Comparison of ENCODE assay signal across 1 cellular context in the genomic region with DNA sequence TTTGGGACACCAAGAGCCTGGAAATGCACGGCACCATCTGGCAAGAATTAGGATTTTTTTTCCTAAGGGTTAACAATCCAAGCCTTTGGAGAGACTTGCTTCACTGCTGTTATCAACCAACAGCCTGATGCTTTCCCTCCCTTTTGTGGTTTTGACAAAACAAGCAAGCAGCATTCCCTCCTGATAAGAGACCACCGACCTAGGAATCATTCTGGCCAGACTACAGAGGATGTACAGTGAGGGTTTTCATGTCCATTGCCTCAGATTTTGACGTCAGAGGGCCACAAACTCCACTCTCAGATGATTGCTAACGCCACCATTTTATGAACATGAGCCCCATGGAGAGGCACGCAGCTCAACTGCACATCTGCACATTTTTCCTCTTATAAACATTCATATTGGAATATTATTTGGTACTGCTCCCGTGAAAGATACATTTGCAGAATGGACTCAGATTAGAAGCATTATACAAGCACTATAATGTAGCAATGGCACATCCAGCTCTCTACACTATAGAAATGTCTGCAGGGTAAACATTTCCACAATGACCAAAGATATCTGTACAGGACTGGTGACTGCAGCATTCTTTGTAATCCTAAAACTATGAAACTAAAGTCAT.
TF ChIP-seq lines count a peak whose summit lies in the region.
"Not testable (repeated sequence)": the region's sequence is repeated elsewhere in the genome, so short reads cannot be mapped to it uniquely, and the experiment has no call there.

No MANE protein-coding gene starts in this region.

TF ChIP-seq in K562, 482 proteins besides CTCF, POLR2A, EP300 and RAD21 (continued from another document):
- not testable (repeated sequence) for TF ChIP-seq NR2C1 (IDR thresholded peaks at IDR 0.05); MYC (CRISPR knock-in tag; IDR thresholded peaks at IDR 0.05; ENCODE audit: borderline replicate concordance, low read depth); ATF1 (CRISPR knock-in tag; IDR thresholded peaks at IDR 0.05); NR4A1 (CRISPR knock-in tag; IDR thresholded peaks at IDR 0.05); TOE1 (CRISPR knock-in tag; IDR thresholded peaks at IDR 0.05; ENCODE audit: borderline replicate concordance, low read depth)
- TF ChIP-seq NR2C1 (tag; IDR thresholded peaks at IDR 0.05), result peak; percentile 71; the same call in 1 of the 2 replicates
- peak; percentile 90 for TF ChIP-seq MTA3 (IDR thresholded peaks at IDR 0.05; ENCODE audit: borderline replicate concordance)
- TF ChIP-seq TRIM24 (IDR thresholded peaks at IDR 0.05), result peak; percentile 99
- peak; percentile 55 for TF ChIP-seq MYC (IDR thresholded peaks at IDR 0.05; ENCODE audit: low read depth, low read length)
- peak; percentile 78; the same call in 1 of the 2 replicates for TF ChIP-seq JUND (IDR thresholded peaks at IDR 0.05; ENCODE audit: borderline replicate concordance, low read depth, low read length)
- TF ChIP-seq JUND (tag; IDR thresholded peaks at IDR 0.05; ENCODE audit: borderline replicate concordance, low read depth, low read length), result peak; percentile 54; the same call in 1 of the 3 replicates
- TF ChIP-seq L3MBTL2 (IDR thresholded peaks at IDR 0.05), result peak; percentile 92
- TF ChIP-seq CEBPB (tag; IDR thresholded peaks at IDR 0.05), result peak; percentile 90
- peak; percentile 64; the same call in 1 of the 2 replicates for TF ChIP-seq ZKSCAN8 (CRISPR knock-in tag; IDR thresholded peaks at IDR 0.05)
- TF ChIP-seq MLLT1 (IDR thresholded peaks at IDR 0.05), result peak in 1 of 2 experiments; percentile 99; a peak in 2 of 4 replicates
- peak; percentile 90 for TF ChIP-seq PML (IDR thresholded peaks at IDR 0.05; ENCODE audit: low read length)
- TF ChIP-seq HMG20A (CRISPR knock-in tag; conservative IDR thresholded peaks at IDR 0.05), result peak; percentile 76; the same call in 1 of the 2 replicates
- TF ChIP-seq NFIC (IDR thresholded peaks at IDR 0.05), result peak; percentile 86
- TF ChIP-seq, protein P1, sequence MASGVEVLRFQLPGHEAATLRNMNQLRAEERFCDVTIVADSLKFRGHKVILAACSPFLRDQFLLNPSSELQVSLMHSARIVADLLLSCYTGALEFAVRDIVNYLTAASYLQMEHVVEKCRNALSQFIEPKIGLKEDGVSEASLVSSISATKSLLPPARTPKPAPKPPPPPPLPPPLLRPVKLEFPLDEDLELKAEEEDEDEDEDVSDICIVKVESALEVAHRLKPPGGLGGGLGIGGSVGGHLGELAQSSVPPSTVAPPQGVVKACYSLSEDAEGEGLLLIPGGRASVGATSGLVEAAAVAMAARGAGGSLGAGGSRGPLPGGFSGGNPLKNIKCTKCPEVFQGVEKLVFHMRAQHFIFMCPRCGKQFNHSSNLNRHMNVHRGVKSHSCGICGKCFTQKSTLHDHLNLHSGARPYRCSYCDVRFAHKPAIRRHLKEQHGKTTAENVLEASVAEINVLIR (CRISPR knock-in tag; IDR thresholded peaks at IDR 0.05), result peak; percentile 76
- peak; percentile 94 for TF ChIP-seq PHB2 (IDR thresholded peaks at IDR 0.05; ENCODE audit: low read depth)
- peak; percentile 77; the same call in 1 of the 2 replicates for TF ChIP-seq NFATC3 (IDR thresholded peaks at IDR 0.05)
- peak; percentile 86 for TF ChIP-seq PYGO2 (tag; IDR thresholded peaks at IDR 0.05)
- peak; percentile 97 to 98 for TF ChIP-seq TEAD1 (CRISPR knock-in tag; IDR thresholded peaks at IDR 0.05)
- TF ChIP-seq TAL1 (IDR thresholded peaks at IDR 0.05), result peak; percentile 98
- 0 out of 2 replicates have a peak, but pooled peaks have one; percentile 7 for TF ChIP-seq ZNF324 (CRISPR knock-in tag; IDR thresholded peaks at IDR 0.05)
- TF ChIP-seq ZFP36 (IDR thresholded peaks at IDR 0.05; ENCODE audit: low read depth, low read length, partially characterized antibody), result peak; percentile 6
- peak; percentile 90; the same call in 1 of the 2 replicates for TF ChIP-seq RNF2 (IDR thresholded peaks at IDR 0.05)
- TF ChIP-seq SMARCC2 (IDR thresholded peaks at IDR 0.05; ENCODE audit: low read depth), result peak; percentile 97
- peak; percentile 63 for TF ChIP-seq E2F8 (IDR thresholded peaks at IDR 0.05; ENCODE audit: low read depth, partially characterized antibody)
- peak; percentile 6; the same call in 1 of the 2 replicates for TF ChIP-seq KLF6 (CRISPR knock-in tag; IDR thresholded peaks at IDR 0.05; ENCODE audit: borderline replicate concordance)
- TF ChIP-seq, protein P2, sequence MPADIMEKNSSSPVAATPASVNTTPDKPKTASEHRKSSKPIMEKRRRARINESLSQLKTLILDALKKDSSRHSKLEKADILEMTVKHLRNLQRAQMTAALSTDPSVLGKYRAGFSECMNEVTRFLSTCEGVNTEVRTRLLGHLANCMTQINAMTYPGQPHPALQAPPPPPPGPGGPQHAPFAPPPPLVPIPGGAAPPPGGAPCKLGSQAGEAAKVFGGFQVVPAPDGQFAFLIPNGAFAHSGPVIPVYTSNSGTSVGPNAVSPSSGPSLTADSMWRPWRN (IDR thresholded peaks at IDR 0.05; ENCODE audit: low read depth), result peak; percentile 96
- TF ChIP-seq MTA2 (IDR thresholded peaks at IDR 0.05; ENCODE audit: low read depth), result peak; percentile 98
- TF ChIP-seq ATF1 (tag; IDR thresholded peaks at IDR 0.05), result peak; percentile 94
- peak; percentile 89; the same call in 1 of the 2 replicates for TF ChIP-seq DMBX1 (CRISPR knock-in tag; IDR thresholded peaks at IDR 0.05; ENCODE audit: borderline replicate concordance)
- TF ChIP-seq, protein P3, sequence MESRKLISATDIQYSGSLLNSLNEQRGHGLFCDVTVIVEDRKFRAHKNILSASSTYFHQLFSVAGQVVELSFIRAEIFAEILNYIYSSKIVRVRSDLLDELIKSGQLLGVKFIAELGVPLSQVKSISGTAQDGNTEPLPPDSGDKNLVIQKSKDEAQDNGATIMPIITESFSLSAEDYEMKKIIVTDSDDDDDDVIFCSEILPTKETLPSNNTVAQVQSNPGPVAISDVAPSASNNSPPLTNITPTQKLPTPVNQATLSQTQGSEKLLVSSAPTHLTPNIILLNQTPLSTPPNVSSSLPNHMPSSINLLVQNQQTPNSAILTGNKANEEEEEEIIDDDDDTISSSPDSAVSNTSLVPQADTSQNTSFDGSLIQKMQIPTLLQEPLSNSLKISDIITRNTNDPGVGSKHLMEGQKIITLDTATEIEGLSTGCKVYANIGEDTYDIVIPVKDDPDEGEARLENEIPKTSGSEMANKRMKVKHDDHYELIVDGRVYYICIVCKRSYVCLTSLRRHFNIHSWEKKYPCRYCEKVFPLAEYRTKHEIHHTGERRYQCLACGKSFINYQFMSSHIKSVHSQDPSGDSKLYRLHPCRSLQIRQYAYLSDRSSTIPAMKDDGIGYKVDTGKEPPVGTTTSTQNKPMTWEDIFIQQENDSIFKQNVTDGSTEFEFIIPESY (CRISPR knock-in tag; IDR thresholded peaks at IDR 0.05), result peak; percentile 66; the same call in 1 of the 2 replicates
- TF ChIP-seq ZBTB11 (CRISPR knock-in tag; IDR thresholded peaks at IDR 0.05), result peak in 1 of 3 experiments; percentile 64; a peak in 2 of 6 replicates
- peak; percentile 98 for TF ChIP-seq CBFB (CRISPR knock-in tag; IDR thresholded peaks at IDR 0.05)
- peak; percentile 99 for TF ChIP-seq ARID1B (IDR thresholded peaks at IDR 0.05)
- peak; percentile 88 for TF ChIP-seq HEY1 (CRISPR knock-in tag; IDR thresholded peaks at IDR 0.05; ENCODE audit: borderline replicate concordance)
- peak; percentile 97 for TF ChIP-seq CEBPG (CRISPR knock-in tag; IDR thresholded peaks at IDR 0.05)
- TF ChIP-seq CEBPG (tag; conservative IDR thresholded peaks at IDR 0.05 in 1 of 2, IDR thresholded peaks at IDR 0.05 in 1 of 2), result peak; percentile 50 to 88; a peak in 3 of 4 replicates
- peak in 1 of 2 experiments; percentile 16; a peak in 2 of 4 replicates for TF ChIP-seq FOXA3 (CRISPR knock-in tag; conservative IDR thresholded peaks at IDR 0.05 in 1 of 2, IDR thresholded peaks at IDR 0.05 in 1 of 2)
- TF ChIP-seq NFRKB (IDR thresholded peaks at IDR 0.05; ENCODE audit: low read depth), result 0 out of 2 replicates have a peak, but pooled peaks have one; percentile 76
- TF ChIP-seq FOXK2 (conservative IDR thresholded peaks at IDR 0.05 in 1 of 2, IDR thresholded peaks at IDR 0.05 in 1 of 2; ENCODE audit: low read depth in 2 of 2), result peak; percentile 57 to 65; a peak in 3 of 4 replicates
- TF ChIP-seq NR4A1 (tag; IDR thresholded peaks at IDR 0.05), result peak; percentile 80; the same call in 1 of the 2 replicates
- TF ChIP-seq ESRRA (IDR thresholded peaks at IDR 0.05; ENCODE audit: borderline replicate concordance, low read depth), result peak; percentile 98
- TF ChIP-seq CBFA2T2 (conservative IDR thresholded peaks at IDR 0.05), result peak; percentile 97
- peak; percentile 24; the same call in 1 of the 2 replicates for TF ChIP-seq ZNF197 (CRISPR knock-in tag; IDR thresholded peaks at IDR 0.05; ENCODE audit: low read depth)
- TF ChIP-seq TOE1 (IDR thresholded peaks at IDR 0.05; ENCODE audit: borderline replicate concordance), result peak; percentile 56; the same call in 1 of the 2 replicates
- 0 out of 2 replicates have a peak, but pooled peaks have one; percentile 29 for TF ChIP-seq MXI1 (IDR thresholded peaks at IDR 0.05; ENCODE audit: low read depth, low read length)
- TF ChIP-seq SOX6 (IDR thresholded peaks at IDR 0.05), result peak; percentile 98
- peak; percentile 70; the same call in 1 of the 2 replicates for TF ChIP-seq ADNP (tag; IDR thresholded peaks at IDR 0.05)
- peak; percentile 6 for TF ChIP-seq MEIS2 (IDR thresholded peaks at IDR 0.05; ENCODE audit: partially characterized antibody)
- TF ChIP-seq ZNF589 (CRISPR knock-in tag; IDR thresholded peaks at IDR 0.05; ENCODE audit: low read depth), result peak; percentile 97
- TF ChIP-seq POLR2H (tag; IDR thresholded peaks at IDR 0.05; ENCODE audit: low read depth), result peak; percentile 75
- TF ChIP-seq KDM1A (IDR thresholded peaks at IDR 0.05), result peak; percentile 98 to 99
